ENCODE assay signal across 15 cellular contexts in the genomic region with DNA sequence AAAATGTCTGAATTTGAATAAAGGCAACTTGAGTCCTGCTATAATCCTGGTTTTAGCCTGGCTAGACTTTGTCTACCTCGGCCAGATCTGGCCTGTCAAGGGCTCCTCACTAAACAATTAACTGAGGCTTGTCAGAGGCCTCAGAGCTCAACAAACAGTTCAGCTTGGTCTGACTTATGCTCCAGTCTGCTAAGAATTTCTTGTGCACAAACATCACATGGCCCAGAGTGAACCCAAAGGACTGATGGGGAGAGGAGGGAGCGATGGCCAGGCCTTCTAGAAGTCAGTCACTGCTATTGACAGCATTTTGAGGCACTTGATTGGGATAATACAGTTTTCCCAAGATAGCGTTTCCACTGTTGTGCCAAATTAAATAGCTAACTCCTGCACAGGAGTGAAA.
A peak's percentile ranks its signal among the peaks of the same experiment; 100 is the strongest.
DNase-seq lines count a peak whose midpoint lies in the region; ATAC-seq and TF ChIP-seq lines count a peak whose summit lies in the region.
"Had no signal": no experiment of that assay in that cellular context is flagged by ENCODE, and none has a peak within 500 bp of the region (broad histone marks: within the 10 kb centered on the region; RNA-seq: fewer than 3 reads in every experiment).

No MANE protein-coding gene starts in this region.

- H3K4me1 ChIP-seq in left ventricle myocardium inferior (peaks cover 14% of the 10 kb centered on the region), subcutaneous abdominal adipose tissue (ENCODE audit: control insufficient read depth in 5 of 5, insufficient read depth in 5 of 5, low read length in 5 of 5) (peaks cover 0 to 26% (median 22%) of the 10 kb centered on the region in 5 donors)

- peaks cover 12% of the 10 kb centered on the region for H3K36me3 Mint-ChIP-seq in neural crest cell (ENCODE audit: low read depth)
- H3K36me3 Mint-ChIP-seq in type B pancreatic cell, result peaks cover 4% of the 10 kb centered on the region

- H3K27me3 ChIP-seq in left ventricle myocardium inferior (ENCODE audit: low read depth), result no peaks in the 10 kb centered on the region
- H3K27me3 ChIP-seq in subcutaneous abdominal adipose tissue (ENCODE audit: control insufficient read depth in 5 of 5, insufficient read depth in 4 of 5, low read length in 5 of 5), result no peaks in the 10 kb centered on the region

- H3K27ac Mint-ChIP-seq in neural crest cell (ENCODE audit: unreplicated experiment) (peak overlapping the region; percentile 69), type B pancreatic cell (no peak overlapping the region)
- H3K27ac Mint-ChIP-seq: CD4-positive, alpha-beta T cell had no signal

- H3K9ac ChIP-seq in subcutaneous abdominal adipose tissue (ENCODE audit: low read length in 5 of 5), result no peak overlapping the region

- no peak for DNase-seq in left ventricle myocardium inferior
- DNase-seq in Right ventricle myocardium superior, result no peak
- DNase-seq in left lobe of liver (ENCODE audit: low spot score), result no peak
- no peak for DNase-seq in neural crest cell (ENCODE audit: low read depth, low spot score)
- no peak for DNase-seq in NCI-H187 treated with DMSO at 0.1 percent for 48 hours (lab: John Stamatoyannopoulos, UW)
- DNase-seq in H4 (ENCODE audit: low spot score), result no peak
- no peak for DNase-seq in type B pancreatic cell (ENCODE audit: extremely low spot score, unreplicated experiment)
- DNase-seq: AML-193; Caco-2; CD4-positive, alpha-beta T cell; HCEC 1CT had no signal

- H3K4me1 Mint-ChIP-seq in neural crest cell, result peaks cover 3% of the 10 kb centered on the region
- peaks cover 11% of the 10 kb centered on the region for H3K4me1 Mint-ChIP-seq in type B pancreatic cell (ENCODE audit: unreplicated experiment)

- TF ChIP-seq CTCF in left ventricle myocardium inferior (IDR thresholded peaks at IDR 0.05; ENCODE audit: borderline replicate concordance), result no peak
- no peak for TF ChIP-seq CTCF in neural crest cell (conservative IDR thresholded peaks at IDR 0.05)
- TF ChIP-seq CTCF in type B pancreatic cell (conservative IDR thresholded peaks at IDR 0.05), result no peak

- H3K9me3 Mint-ChIP-seq in neural crest cell, result peaks cover 6% of the 10 kb centered on the region
- no peaks in the 10 kb centered on the region for H3K9me3 Mint-ChIP-seq in type B pancreatic cell
- H3K9me3 Mint-ChIP-seq: CD4-positive, alpha-beta T cell had no signal

- peaks cover 8% of the 10 kb centered on the region for H3K9me3 ChIP-seq in left ventricle myocardium inferior (replicated peaks)
- no peaks in the 10 kb centered on the region for H3K9me3 ChIP-seq in subcutaneous abdominal adipose tissue (ENCODE audit: control insufficient read depth in 5 of 5, low read length in 5 of 5)
- H3K9me3 ChIP-seq: A549, Caco-2 had no signal

- H3K4me3 Mint-ChIP-seq in neural crest cell (no peak overlapping the region), type B pancreatic cell (no peak overlapping the region)
- H3K4me3 Mint-ChIP-seq: CD4-positive, alpha-beta T cell had no signal

- intact Hi-C loops in left ventricle myocardium inferior (cut with micrococcal nuclease) (no loop called here), Right ventricle myocardium superior (cut with DNase I) (no loop called here)

- H3K4me3 ChIP-seq in left ventricle myocardium inferior (no peak overlapping the region), subcutaneous abdominal adipose tissue (ENCODE audit: low read depth in 1 of 5, low read length in 5 of 5) (peak overlapping the region in 1 of 5 donors; percentile 7)
- H3K4me3 ChIP-seq: A549 had no signal

- H3K36me3 ChIP-seq in left ventricle myocardium inferior (no peaks in the 10 kb centered on the region), subcutaneous abdominal adipose tissue (ENCODE audit: control insufficient read depth in 5 of 5, insufficient read depth in 5 of 5, low read length in 5 of 5) (no peaks in the 10 kb centered on the region)

- peak overlapping the region; percentile 50 for H3K27ac ChIP-seq in left ventricle myocardium inferior (replicated peaks)
- peak overlapping the region; percentile 71 for H3K27ac ChIP-seq in subcutaneous abdominal adipose tissue (ENCODE audit: low read depth, low read length)
- H3K27ac ChIP-seq: 22Rv1, A549, C4-2B had no signal

- ATAC-seq in Right ventricle myocardium superior (ENCODE audit: poor library complexity) (no peak), left lobe of liver (peak; percentile 25)
- ATAC-seq: A549 had no signal

- no peaks in the 10 kb centered on the region for H3K27me3 Mint-ChIP-seq in neural crest cell (ENCODE audit: low read depth)
- H3K27me3 Mint-ChIP-seq in type B pancreatic cell, result no peaks in the 10 kb centered on the region
- H3K27me3 Mint-ChIP-seq: CD4-positive, alpha-beta T cell had no signal
